8 cellular contexts compared by ENCODE assay signal in the genomic region with DNA sequence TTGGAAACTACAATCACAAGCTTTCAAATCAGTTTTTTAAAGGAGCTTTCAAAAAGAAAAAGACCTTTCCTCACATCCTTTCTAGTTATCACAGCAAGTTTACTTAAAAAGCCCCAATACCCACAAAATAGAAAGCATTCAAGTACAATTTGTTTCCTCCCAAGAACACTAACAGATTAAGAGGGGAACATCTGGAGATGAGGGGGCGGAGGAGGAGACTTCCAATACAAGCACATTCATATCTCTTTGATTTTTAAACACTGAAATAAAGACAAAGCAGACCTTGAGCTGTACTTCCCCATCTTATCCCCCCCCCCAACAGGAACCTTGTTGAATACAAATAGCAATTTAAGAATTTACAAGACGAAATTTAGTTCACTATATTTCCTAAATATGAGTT. TPM values are rescaled to one million over a fixed set of nuclear protein-coding genes. Genes with fewer than 3 reads are reported as not detected.
DNase-seq lines count a peak whose midpoint lies in the region; ATAC-seq and TF ChIP-seq lines count a peak whose summit lies in the region.

No MANE protein-coding gene starts in this region.

- no peak overlapping the region for H2BK120ac ChIP-seq in IMR-90 (ENCODE audit: low read depth, low read length)

- H3K56ac ChIP-seq in IMR-90 (ENCODE audit: extremely low read depth, insufficient read depth, low read length): no peak overlapping the region

- no peak for TF ChIP-seq CTCF in AG10803 (conservative IDR thresholded peaks at IDR 0.05; ENCODE audit: low read length)
- no peak for TF ChIP-seq CTCF in IMR-90 (conservative IDR thresholded peaks at IDR 0.05; ENCODE audit: low read depth, low read length)

- H2AFZ ChIP-seq in IMR-90 (replicated peaks; ENCODE audit: low read length, poor library complexity): no peak overlapping the region

- intact Hi-C loops in IMR-90 (cut with micrococcal nuclease): loop anchor here (2.0 to 5.0 kb wide), 3 partner anchors 33 to 59 kb away; a partner anchor contains a TSS

- H3K36me3 Mint-ChIP-seq in central memory CD8-positive, alpha-beta T cell (ENCODE audit: insufficient read depth): peaks cover 35% of the 10 kb centered on the region
- H3K36me3 Mint-ChIP-seq in naive thymus-derived CD8-positive, alpha-beta T cell: peaks cover 0 to 35% (median 0%) of the 10 kb centered on the region in 3 donors

- no peak overlapping the region for H3K27ac ChIP-seq in IMR-90 (ENCODE audit: insufficient read depth, low read length)

- no peak for TF ChIP-seq POLR2A in IMR-90 (IDR thresholded peaks at IDR 0.05; ENCODE audit: low read depth, low read length)

- no peak overlapping the region for H3K4ac ChIP-seq in IMR-90 (ENCODE audit: low read depth, low read length)

- peak overlapping the region; percentile 95; the same call in 1 of the 2 replicates for H3K9ac ChIP-seq in IMR-90 (ENCODE audit: low read depth, low read length)

- H3K14ac ChIP-seq in IMR-90 (replicated peaks; ENCODE audit: low read depth, low read length): 0 out of 2 replicates have a peak overlapping the region, but pooled peaks have one; percentile 100

- H4K5ac ChIP-seq in IMR-90 (ENCODE audit: low read depth, low read length): no peak overlapping the region

- peaks cover 70% of the 10 kb centered on the region for H4K20me1 ChIP-seq in IMR-90 (ENCODE audit: insufficient read depth, low read length)

- no peaks in the 10 kb centered on the region for H3K27me3 Mint-ChIP-seq in central memory CD8-positive, alpha-beta T cell
- H3K27me3 Mint-ChIP-seq in naive thymus-derived CD8-positive, alpha-beta T cell: no peaks in the 10 kb centered on the region

- peak overlapping the region; percentile 100 for H3K4me2 ChIP-seq in IMR-90 (ENCODE audit: low read depth, low read length)

- H3K18ac ChIP-seq in IMR-90 (ENCODE audit: low read depth, low read length): no peak overlapping the region

- no peak overlapping the region for H2AK5ac ChIP-seq in IMR-90 (ENCODE audit: low read depth, low read length)

- no peak overlapping the region for H2BK20ac ChIP-seq in IMR-90 (ENCODE audit: low read depth, low read length)

- no peak overlapping the region for H2AK9ac ChIP-seq in IMR-90 (replicated peaks; ENCODE audit: low read depth, low read length, poor library complexity)

- no peak overlapping the region for H2BK15ac ChIP-seq in IMR-90 (ENCODE audit: low read depth, low read length)

- H3K9me3 ChIP-seq in IMR-90 (ENCODE audit: control insufficient read depth, insufficient read depth, low read length): no peaks in the 10 kb centered on the region

- H3K4me3 Mint-ChIP-seq in central memory CD8-positive, alpha-beta T cell: peak overlapping the region; percentile 100
- H3K4me3 Mint-ChIP-seq in naive thymus-derived CD8-positive, alpha-beta T cell: peak overlapping the region; percentile 98 to 100 (median 99)

- H3K27ac Mint-ChIP-seq in central memory CD8-positive, alpha-beta T cell (ENCODE audit: low read depth): peak overlapping the region; percentile 100
- H3K27ac Mint-ChIP-seq in naive thymus-derived CD8-positive, alpha-beta T cell: peak overlapping the region; percentile 63 to 100 (median 98)

- H3K9me1 ChIP-seq in IMR-90 (ENCODE audit: insufficient read depth, low read length): no peaks in the 10 kb centered on the region

- no peak overlapping the region; the same call in 1 of the 2 replicates for H3K23ac ChIP-seq in IMR-90 (ENCODE audit: low read depth, low read length)

- H4K8ac ChIP-seq in IMR-90 (ENCODE audit: low read depth in 2 of 2, low read length in 2 of 2): no peak overlapping the region

- in situ Hi-C loops in IMR-90 (cut with MboI; ENCODE audit: low sequenced_read_pairs): no loop called here

- BruUV-seq in IMR-90 (replicated peaks; lab: Mats Ljungman, UMichigan): no TSS peak

- POLR2A ChIA-PET in IMR-90 (lab: Charles Lee; ENCODE audit: unreplicated experiment): no interaction called here
- POLR2A ChIA-PET in naive thymus-derived CD8-positive, alpha-beta T cell (lab: Charles Lee): interaction anchor here (0.6 to 1.1 kb wide), 3 partner anchors 58 to 131 kb away, joined by 3 to 5 read pairs (median 3); a partner anchor contains a TSS

- DNase-seq in AG10803 (ENCODE audit: low read depth) (no peak), IMR-90 (peak; percentile 54), superior temporal gyrus (ENCODE audit: extremely low spot score) (no peak), Kasumi-1 (lab: John Stamatoyannopoulos, UW) (no peak)
- no peak for DNase-seq in central memory CD8-positive, alpha-beta T cell (ENCODE audit: low spot score in 2 of 2)
- DNase-seq in naive thymus-derived CD8-positive, alpha-beta T cell: no peak

- peaks cover 4% of the 10 kb centered on the region for H3K36me3 ChIP-seq in IMR-90 (ENCODE audit: control insufficient read depth, insufficient read depth, low read length)

- no peak for ATAC-seq in IMR-90 (ENCODE audit: low read depth)
- ATAC-seq in central memory CD8-positive, alpha-beta T cell (replicated peaks; ENCODE audit: extremely low read depth, poor library complexity, severe bottlenecking): no peak
- ATAC-seq in naive thymus-derived CD8-positive, alpha-beta T cell: no peak
- no peak for ATAC-seq in HG03108 (IDR thresholded peaks at IDR 0.05; ENCODE audit: unreplicated experiment)
- no peak for ATAC-seq in GM19328 (IDR thresholded peaks at IDR 0.05; ENCODE audit: unreplicated experiment)

- WGBS in IMR-90 (ENCODE audit: extremely low coverage in 2 of 2, insufficient read length in 1 of 2), 2 experiments: no CpG with 5 or more reads among the region's 2 CpGs

- no peak for TF ChIP-seq RAD21 in IMR-90 (IDR thresholded peaks at IDR 0.05; ENCODE audit: low read length)

- peak overlapping the region; percentile 96 for H3K4me3 ChIP-seq in AG10803 (ENCODE audit: low read length)
- H3K4me3 ChIP-seq in IMR-90 (ENCODE audit: insufficient read depth, low read depth, low read length): peak overlapping the region; percentile 79

- peaks cover 0 to 21% of the 10 kb centered on the region in 2 experiments; a peak in 1 of 4 replicates for H3K79me1 ChIP-seq in IMR-90 (ENCODE audit: low read depth in 1 of 2, low read length in 2 of 2)

- CTCF ChIA-PET in IMR-90 (lab: Yijun Ruan, JAX): no interaction called here

- dilution Hi-C loops in IMR-90 (cut with HindIII; ENCODE audit: low sequenced_read_pairs, unreplicated experiment): no loop called here

- H4K91ac ChIP-seq in IMR-90 (ENCODE audit: insufficient read depth, low read depth, low read length): no peak overlapping the region

- peaks cover 52% of the 10 kb centered on the region for H3K4me1 Mint-ChIP-seq in central memory CD8-positive, alpha-beta T cell
- peaks cover 27 to 63% (median 58%) of the 10 kb centered on the region in 4 donors for H3K4me1 Mint-ChIP-seq in naive thymus-derived CD8-positive, alpha-beta T cell

- no peaks in the 10 kb centered on the region; the same call in none of the 2 replicates for H3K4me1 ChIP-seq in IMR-90 (ENCODE audit: control insufficient read depth, insufficient read depth, low read length)

- H3K9me3 Mint-ChIP-seq in central memory CD8-positive, alpha-beta T cell: no peaks in the 10 kb centered on the region
- H3K9me3 Mint-ChIP-seq in naive thymus-derived CD8-positive, alpha-beta T cell: no peaks in the 10 kb centered on the region

- H2BK5ac ChIP-seq in IMR-90 (ENCODE audit: low read depth, low read length, poor library complexity, severe bottlenecking): peak overlapping the region; percentile 98

- no peaks in the 10 kb centered on the region for H3K27me3 ChIP-seq in IMR-90 (ENCODE audit: control insufficient read depth, insufficient read depth, low read length)

TF ChIP-seq in IMR-90, 13 proteins besides CTCF, POLR2A, EP300 and RAD21 (continues in another document):
- TF ChIP-seq, protein P1, sequence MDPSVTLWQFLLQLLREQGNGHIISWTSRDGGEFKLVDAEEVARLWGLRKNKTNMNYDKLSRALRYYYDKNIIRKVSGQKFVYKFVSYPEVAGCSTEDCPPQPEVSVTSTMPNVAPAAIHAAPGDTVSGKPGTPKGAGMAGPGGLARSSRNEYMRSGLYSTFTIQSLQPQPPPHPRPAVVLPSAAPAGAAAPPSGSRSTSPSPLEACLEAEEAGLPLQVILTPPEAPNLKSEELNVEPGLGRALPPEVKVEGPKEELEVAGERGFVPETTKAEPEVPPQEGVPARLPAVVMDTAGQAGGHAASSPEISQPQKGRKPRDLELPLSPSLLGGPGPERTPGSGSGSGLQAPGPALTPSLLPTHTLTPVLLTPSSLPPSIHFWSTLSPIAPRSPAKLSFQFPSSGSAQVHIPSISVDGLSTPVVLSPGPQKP (IDR thresholded peaks at IDR 0.05; ENCODE audit: borderline replicate concordance, low read depth, low read length): no peak
- no peak for TF ChIP-seq MAZ (IDR thresholded peaks at IDR 0.05; ENCODE audit: borderline replicate concordance, low read depth, low read length)
- no peak for TF ChIP-seq BHLHE40 (IDR thresholded peaks at IDR 0.05; ENCODE audit: low read depth, low read length)
- TF ChIP-seq MXI1 (IDR thresholded peaks at IDR 0.05; ENCODE audit: borderline replicate concordance, low read depth, low read length): no peak
- no peak for TF ChIP-seq MAFK (IDR thresholded peaks at IDR 0.05; ENCODE audit: low read depth, low read length)
- no peak for TF ChIP-seq RCOR1 (IDR thresholded peaks at IDR 0.05; ENCODE audit: insufficient replicate concordance, low read length)
- no peak for TF ChIP-seq CEBPB (IDR thresholded peaks at IDR 0.05; ENCODE audit: low read depth, low read length)
- TF ChIP-seq NFE2L2 (IDR thresholded peaks at IDR 0.05; ENCODE audit: low read depth, low read length): no peak
- TF ChIP-seq RFX5 (IDR thresholded peaks at IDR 0.05; ENCODE audit: low read depth, low read length): no peak

RNA-seq across cellular contexts. Expression of a gene that starts 2.0 kb away (rescaled TPM):
- 358 and 964 TPM in 2 replicates for total RNA-seq in IMR-90 (2012; rRNA removed)
- 774 and 817 TPM in 2 replicates for polyA plus RNA-seq in IMR-90 (2012; rRNA removed)
- polyA plus RNA-seq in IMR-90 (2012; cell fraction: cytosol; rRNA removed): 140 and 369 TPM in 2 replicates
- polyA plus RNA-seq in IMR-90 (2012; cell fraction: nucleus; rRNA removed; ENCODE audit: low replicate concordance): 42.1 and 246 TPM in 2 replicates
- 100 to 1,000 TPM; 114 to 122 TPM for total RNA-seq in naive thymus-derived CD8-positive, alpha-beta T cell
- polyA plus RNA-seq in naive thymus-derived CD8-positive, alpha-beta T cell: 10 to 100 TPM; 28.3 to 34.2 (median 34.0) TPM

RNA-seq across cellular contexts. Expression of a gene that starts 58.0 kb away (rescaled TPM):
- total RNA-seq in IMR-90 (2012; rRNA removed): 100 and 123 TPM in 2 replicates
- 48.5 and 57.6 TPM in 2 replicates for polyA plus RNA-seq in IMR-90 (2012; rRNA removed)
- 21.4 and 31.0 TPM in 2 replicates for polyA plus RNA-seq in IMR-90 (2012; cell fraction: cytosol; rRNA removed)
- polyA plus RNA-seq in IMR-90 (2012; cell fraction: nucleus; rRNA removed; ENCODE audit: low replicate concordance): 8.5 and 27.3 TPM in 2 replicates
- 10 to 100 TPM; 22.0 to 27.6 TPM for total RNA-seq in naive thymus-derived CD8-positive, alpha-beta T cell
- 10 to 100 TPM; 18.8 to 24.8 (median 19.9) TPM for polyA plus RNA-seq in naive thymus-derived CD8-positive, alpha-beta T cell
